In genomic region chr12:52682381-52682660, GRCh38 we compare ENCODE assay signal across 29 cellular contexts. TPM values are rescaled to one million over a fixed set of nuclear protein-coding genes. Genes with fewer than 3 reads are reported as not detected.
A peak's percentile ranks its signal among the peaks of the same experiment; 100 is the strongest.
DNase-seq lines count a peak whose midpoint lies in the region; ATAC-seq and TF ChIP-seq lines count a peak whose summit lies in the region.
"Had no signal": no experiment of that assay in that cellular context is flagged by ENCODE, and none has a peak within 500 bp of the region (broad histone marks: within the 10 kb centered on the region; RNA-seq: fewer than 3 reads in every experiment).

No MANE protein-coding gene starts in this region.

- H3K4me1 Mint-ChIP-seq in CD4-positive, alpha-beta T cell (ENCODE audit: low read depth) = peaks cover 64% of the 10 kb centered on the region
- peaks cover 32 to 38% of the 10 kb centered on the region in 2 donors for H3K4me1 Mint-ChIP-seq in immature natural killer cell
- H3K4me1 Mint-ChIP-seq in WTC11 = peaks cover 4% of the 10 kb centered on the region; the same call in 1 of the 2 replicates

- DNase-seq in CD4-positive, alpha-beta T cell = no peak
- DNase-seq in immature natural killer cell (no peak), sciatic nerve (ENCODE audit: low spot score) (no peak), PC-9 (no peak), WTC11 (ENCODE audit: low spot score) (no peak)
- DNase-seq: AML-193; CD4-positive, alpha-beta memory T cell; DMS 273 treated with DMSO at 0.1 percent for 48 hours; DMS79; EL; GDM1; GM23248; H7; KBM-7; MM.1S; NCI-H2081; NCI-H2227 treated with DMSO at 0.1 percent for 48 hours; NCI-H526 treated with DMSO at 0.1 percent for 48 hours; RPMI8226; SHP77 had no signal

- POLR2A ChIA-PET in CD4-positive, alpha-beta T cell (lab: Charles Lee) = interaction anchor here (2.2 kb wide), 1 partner anchor 8 kb away, joined by 17 read pairs; no protein-coding TSS in a partner anchor
- POLR2A ChIA-PET in PC-9 (lab: Charles Lee; ENCODE audit: unreplicated experiment) = no interaction called here
- POLR2A ChIA-PET in WTC11 (lab: Charles Lee) = no interaction called here

- no peaks in the 10 kb centered on the region for H3K9me2 ChIP-seq in Loucy (replicated peaks; ENCODE audit: low read depth, low read length)
- no peaks in the 10 kb centered on the region for H3K9me2 ChIP-seq in PC-9 (ENCODE audit: insufficient read depth)

- no peaks in the 10 kb centered on the region for H3K79me2 ChIP-seq in Loucy (ENCODE audit: insufficient read depth, low read length)
- no peaks in the 10 kb centered on the region for H3K79me2 ChIP-seq in PC-9 (ENCODE audit: low read depth)

- H3K27ac ChIP-seq in CD4-positive, alpha-beta T cell (ENCODE audit: low read depth, low read length) = no peak overlapping the region
- H3K27ac ChIP-seq in PC-9 = no peak overlapping the region
- H3K27ac ChIP-seq: A549; BLaER1 treated with 17β-estradiol and CSF1 and Interleukin-3, amounts not matched to agents 10 nM and 100 nM; GM23248 had no signal

- intact Hi-C loops in CD4-positive, alpha-beta T cell (cut with DNase I, micrococcal nuclease) = loop anchor here in 1 of 2 experiments (1.0 to 10.0 kb wide), 2 partner anchors 8 to 192 kb away; no protein-coding TSS in a partner anchor
- intact Hi-C loops in sciatic nerve (cut with DNase I) (no loop called here), PC-9 (cut with micrococcal nuclease; ENCODE audit: unreplicated experiment) (no loop called here)

- TF ChIP-seq CTCF in CD4-positive, alpha-beta T cell (IDR thresholded peaks at IDR 0.05) = no peak
- TF ChIP-seq CTCF in Loucy (conservative IDR thresholded peaks at IDR 0.05; ENCODE audit: low read length) (no peak), PC-9 (conservative IDR thresholded peaks at IDR 0.05) (no peak), WTC11 (IDR thresholded peaks at IDR 0.05) (no peak)

- H3K4me2 ChIP-seq in Loucy (ENCODE audit: low read depth, low read length, poor library complexity, severe bottlenecking) = no peak overlapping the region
- no peak overlapping the region for H3K4me2 ChIP-seq in PC-9
- H3K4me2 ChIP-seq: A549; BLaER1 treated with 17β-estradiol and CSF1 and Interleukin-3, amounts not matched to agents 10 nM and 100 nM had no signal

- H3F3A ChIP-seq in Loucy (ENCODE audit: low read depth) (no peaks in the 10 kb centered on the region), PC-9 (ENCODE audit: insufficient read depth, low read depth) (peaks cover 2% of the 10 kb centered on the region; the same call in 1 of the 2 replicates)

- no TSS peak for BruUV-seq in PC-9 (replicated peaks; lab: Mats Ljungman, UMichigan)

- H3K4me1 ChIP-seq in Loucy (ENCODE audit: insufficient read depth, low read length, poor library complexity, severe bottlenecking) = peaks cover 39% of the 10 kb centered on the region
- peaks cover 6% of the 10 kb centered on the region for H3K4me1 ChIP-seq in PC-9 (replicated peaks; ENCODE audit: insufficient read depth)
- H3K4me1 ChIP-seq: A549; BLaER1 treated with 17β-estradiol and CSF1 and Interleukin-3, amounts not matched to agents 10 nM and 100 nM had no signal

- no peaks in the 10 kb centered on the region for H4K20me1 ChIP-seq in Loucy (ENCODE audit: insufficient read depth, low read length, poor library complexity, severe bottlenecking)
- no peaks in the 10 kb centered on the region for H4K20me1 ChIP-seq in PC-9 (ENCODE audit: insufficient read depth)
- H4K20me1 ChIP-seq: BLaER1 treated with 17β-estradiol and CSF1 and Interleukin-3, amounts not matched to agents 10 nM and 100 nM had no signal

- H2AFZ ChIP-seq in Loucy (ENCODE audit: low read length) (no peak overlapping the region), PC-9 (no peak overlapping the region)
- H2AFZ ChIP-seq: GM23248 had no signal

- no peaks in the 10 kb centered on the region for H3K9me3 Mint-ChIP-seq in CD4-positive, alpha-beta T cell
- no peaks in the 10 kb centered on the region for H3K9me3 Mint-ChIP-seq in immature natural killer cell
- no peaks in the 10 kb centered on the region for H3K9me3 Mint-ChIP-seq in WTC11
- H3K9me3 Mint-ChIP-seq: CD4-positive, alpha-beta memory T cell had no signal

- CTCF ChIA-PET in CD4-positive, alpha-beta T cell (lab: Charles Lee) = no interaction called here
- CTCF ChIA-PET in PC-9 (lab: Charles Lee) (no interaction called here), WTC11 (lab: Charles Lee) (interaction anchor here (1.7 kb wide), 1 partner anchor 188 kb away, joined by 7 read pairs; no protein-coding TSS in a partner anchor)

- H3K27ac Mint-ChIP-seq in CD4-positive, alpha-beta T cell = peak overlapping the region; percentile 86
- H3K27ac Mint-ChIP-seq in immature natural killer cell (peak overlapping the region in 4 of 6 donors; percentile 5 to 85 (median 66)), WTC11 (no peak overlapping the region)

- no peaks in the 10 kb centered on the region for H3K36me3 ChIP-seq in Loucy (ENCODE audit: insufficient read depth, low read length)
- no peaks in the 10 kb centered on the region for H3K36me3 ChIP-seq in PC-9 (ENCODE audit: low read depth)
- H3K36me3 ChIP-seq: BLaER1 treated with 17β-estradiol and CSF1 and Interleukin-3, amounts not matched to agents 10 nM and 100 nM had no signal

- H3K9ac ChIP-seq in Loucy (ENCODE audit: low read depth, low read length, poor library complexity, severe bottlenecking) = peak overlapping the region; percentile 23
- H3K9ac ChIP-seq: BLaER1 treated with 17β-estradiol and CSF1 and Interleukin-3, amounts not matched to agents 10 nM and 100 nM; GM23248 had no signal

- ATAC-seq in CD4-positive, alpha-beta T cell (ENCODE audit: poor library complexity) = no peak
- ATAC-seq in esophagus mucosa (peak; percentile 64), sciatic nerve (no peak), WTC11 (no peak), GM21528 (IDR thresholded peaks at IDR 0.05; ENCODE audit: low FRiP score, unreplicated experiment) (no peak)
- ATAC-seq: A549 had no signal

- H3K27me3 Mint-ChIP-seq in CD4-positive, alpha-beta T cell = no peaks in the 10 kb centered on the region
- peaks cover 10 to 18% (median 11%) of the 10 kb centered on the region in 3 donors for H3K27me3 Mint-ChIP-seq in immature natural killer cell (ENCODE audit: low read depth in 3 of 3)
- peaks cover 15% of the 10 kb centered on the region; the same call in 1 of the 2 replicates for H3K27me3 Mint-ChIP-seq in WTC11 (ENCODE audit: low read depth)

- no peaks in the 10 kb centered on the region for H3K9me3 ChIP-seq in CD4-positive, alpha-beta T cell (ENCODE audit: control insufficient read depth, low read length)
- no peaks in the 10 kb centered on the region for H3K9me3 ChIP-seq in Loucy (ENCODE audit: insufficient read depth, low read depth, low read length)
- H3K9me3 ChIP-seq in PC-9 (ENCODE audit: insufficient read depth, low read depth) = no peaks in the 10 kb centered on the region
- H3K9me3 ChIP-seq: A549; BLaER1 treated with 17β-estradiol and CSF1 and Interleukin-3, amounts not matched to agents 10 nM and 100 nM had no signal

- no peak overlapping the region for H3K4me3 Mint-ChIP-seq in CD4-positive, alpha-beta T cell
- peak overlapping the region in 1 of 5 donors; percentile 15 for H3K4me3 Mint-ChIP-seq in immature natural killer cell
- H3K4me3 Mint-ChIP-seq in WTC11 = no peak overlapping the region

- H3K36me3 Mint-ChIP-seq in CD4-positive, alpha-beta T cell (ENCODE audit: low read depth) = no peaks in the 10 kb centered on the region
- H3K36me3 Mint-ChIP-seq in immature natural killer cell (no peaks in the 10 kb centered on the region), WTC11 (no peaks in the 10 kb centered on the region)
- H3K36me3 Mint-ChIP-seq: CD4-positive, alpha-beta memory T cell had no signal

- H3K4me3 ChIP-seq in Loucy (ENCODE audit: low read length, poor library complexity, severe bottlenecking) = no peak overlapping the region
- H3K4me3 ChIP-seq in PC-9 = no peak overlapping the region
- H3K4me3 ChIP-seq: A549; BLaER1 treated with 17β-estradiol and CSF1 and Interleukin-3, amounts not matched to agents 10 nM and 100 nM; GM23248 had no signal

- H3K27me3 ChIP-seq in CD4-positive, alpha-beta T cell (ENCODE audit: control insufficient read depth, insufficient read depth, low read length) = no peaks in the 10 kb centered on the region
- no peaks in the 10 kb centered on the region for H3K27me3 ChIP-seq in Loucy (ENCODE audit: insufficient read depth, low read length, poor library complexity, severe bottlenecking)
- no peaks in the 10 kb centered on the region for H3K27me3 ChIP-seq in PC-9 (ENCODE audit: insufficient read depth, low read depth)
- H3K27me3 ChIP-seq: BLaER1 treated with 17β-estradiol and CSF1 and Interleukin-3, amounts not matched to agents 10 nM and 100 nM had no signal

TF ChIP-seq in WTC11, 78 proteins besides CTCF, POLR2A, EP300 and RAD21 (continues in another document):
- TF ChIP-seq ATF6 (CRISPR knock-in tag; IDR thresholded peaks at IDR 0.05) = no peak
- no peak for TF ChIP-seq ELF4 (CRISPR knock-in tag; IDR thresholded peaks at IDR 0.05; ENCODE audit: low read depth)
- TF ChIP-seq, protein P1, sequence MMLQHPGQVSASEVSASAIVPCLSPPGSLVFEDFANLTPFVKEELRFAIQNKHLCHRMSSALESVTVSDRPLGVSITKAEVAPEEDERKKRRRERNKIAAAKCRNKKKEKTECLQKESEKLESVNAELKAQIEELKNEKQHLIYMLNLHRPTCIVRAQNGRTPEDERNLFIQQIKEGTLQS (CRISPR knock-in tag; conservative IDR thresholded peaks at IDR 0.05) = no peak

RNA-seq across cellular contexts. Expression of gene KRT1, which starts 2.1 kb away (rescaled TPM):
- total RNA-seq in CD4-positive, alpha-beta T cell = 1 to 10 TPM; 3.9 to 4.0 TPM
- 2.5 TPM for total RNA-seq in esophagus mucosa
- not detected for polyA plus RNA-seq in immature natural killer cell
- total RNA-seq in sciatic nerve = 1.3 TPM
- total RNA-seq in PC-9 (2021) = not detected in 2 replicates
- not detected in 3 replicates for total RNA-seq in WTC11 (2021)
- total RNA-seq: GM23248, H7, HT1080, LHCN-M2, NCI-H460, SK-MEL-5 had no signal
- polyA plus RNA-seq: A549, GM23248 had no signal

RNA-seq across cellular contexts. Expression of gene KRT77, which starts 21.0 kb away (rescaled TPM):
- total RNA-seq in CD4-positive, alpha-beta T cell = under 1 TPM; 0.11 to 0.20 TPM
- not detected for total RNA-seq in esophagus mucosa
- not detected for polyA plus RNA-seq in immature natural killer cell
- total RNA-seq in sciatic nerve = not detected
- not detected in 2 replicates for total RNA-seq in PC-9 (2021)
- total RNA-seq in WTC11 (2021) = not detected in 3 replicates
- total RNA-seq: CD4-positive, alpha-beta memory T cell; GM23248; H7; HT1080; LHCN-M2; NCI-H460; SK-MEL-5 had no signal
- polyA plus RNA-seq: CD4-positive, alpha-beta memory T cell; GM23248 had no signal

RNA-seq across cellular contexts. Expression of gene KRT2, which starts 30.3 kb away (rescaled TPM):
- 1 to 10 TPM; 1.7 to 2.1 TPM for total RNA-seq in CD4-positive, alpha-beta T cell
- total RNA-seq in esophagus mucosa = not detected
- 1 to 10 TPM in 1 of 3 donors, under 1 TPM in 2; 0.51 to 1.3 (median 0.61) TPM for polyA plus RNA-seq in immature natural killer cell
- total RNA-seq in sciatic nerve = not detected
- total RNA-seq in PC-9 (2021) = not detected in 2 replicates
- total RNA-seq in WTC11 (2021) = not detected in 3 replicates
- total RNA-seq: GM23248, H7, HT1080, LHCN-M2, NCI-H460, SK-MEL-5 had no signal
- polyA plus RNA-seq: GM23248 had no signal
